In the genomic region with DNA sequence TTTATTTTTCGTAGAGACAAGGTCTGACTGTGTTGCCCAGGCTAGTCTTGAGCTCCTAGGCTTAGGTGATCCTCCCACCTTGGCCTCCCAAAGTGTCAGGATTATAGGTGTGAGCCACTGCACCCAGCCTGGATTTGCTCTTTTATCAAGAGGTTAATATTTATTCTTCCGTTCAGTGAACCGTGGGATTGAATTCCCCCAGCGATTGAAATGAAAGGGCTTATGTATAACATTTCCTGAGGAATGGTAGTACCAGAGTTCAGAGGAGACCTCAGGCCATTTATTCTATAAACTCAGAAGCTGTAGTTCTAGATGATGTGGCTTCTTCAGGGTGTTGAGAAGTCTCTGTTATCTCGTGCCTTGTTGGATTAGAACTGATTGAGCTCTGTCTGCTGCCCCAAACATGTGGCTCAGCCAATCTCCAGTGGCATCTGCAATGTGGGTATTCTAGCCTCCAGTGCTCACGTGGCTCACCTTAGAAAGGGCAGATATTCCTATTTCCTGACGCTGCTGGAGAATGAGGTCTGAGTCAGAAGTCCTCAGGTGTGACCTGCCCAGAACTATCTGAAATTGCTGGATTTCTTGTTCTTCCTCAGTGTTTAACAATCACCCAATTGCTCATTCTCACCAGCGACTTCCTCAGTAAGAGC, we compare ENCODE assay signal across 15 cellular contexts. TPM values are rescaled to one million over a fixed set of nuclear protein-coding genes. Genes with fewer than 3 reads are reported as not detected.
DNase-seq lines count a peak whose midpoint lies in the region; ATAC-seq and TF ChIP-seq lines count a peak whose summit lies in the region.
"Had no signal": no experiment of that assay in that cellular context is flagged by ENCODE, and none has a peak within 500 bp of the region (broad histone marks: within the 10 kb centered on the region; RNA-seq: fewer than 3 reads in every experiment).

No MANE protein-coding gene starts in this region.

- H2AFZ ChIP-seq in hepatocyte: no peak overlapping the region

- TF ChIP-seq CTCF in hepatocyte (IDR thresholded peaks at IDR 0.05; ENCODE audit: poor library complexity): no peak
- TF ChIP-seq CTCF in stomach (IDR thresholded peaks at IDR 0.05): no peak
- no peak for TF ChIP-seq CTCF in suprapubic skin (IDR thresholded peaks at IDR 0.05)

- in situ Hi-C loops in G401 (cut with HindIII; ENCODE audit: low sequenced_read_pairs): no loop called here

- H3K4me1 Mint-ChIP-seq in activated T-cell treated with anti-CD3 and anti-CD28 coated beads, Interleukin-2, amount 50 U/mL, for 24 hours (ENCODE audit: low read depth): peaks cover 89% of the 10 kb centered on the region
- peaks cover 91% of the 10 kb centered on the region for H3K4me1 Mint-ChIP-seq in activated T-cell treated with anti-CD3 and anti-CD28 coated beads, Interleukin-2, amount 50 U/mL, for 4 hours (ENCODE audit: low read depth)
- peaks cover 59% of the 10 kb centered on the region for H3K4me1 Mint-ChIP-seq in activated naive CD8-positive, alpha-beta T cell treated with anti-CD3 and anti-CD28 coated beads, Interleukin-2, amount 10 ng/mL, durations not matched to agents 7 days and 5 days

- H3K9me3 Mint-ChIP-seq in activated T-cell treated with anti-CD3 and anti-CD28 coated beads, Interleukin-2, amount 50 U/mL, for 24 hours: no peaks in the 10 kb centered on the region
- no peaks in the 10 kb centered on the region for H3K9me3 Mint-ChIP-seq in activated T-cell treated with anti-CD3 and anti-CD28 coated beads, Interleukin-2, amount 50 U/mL, for 4 hours
- no peaks in the 10 kb centered on the region for H3K9me3 Mint-ChIP-seq in activated naive CD8-positive, alpha-beta T cell treated with anti-CD3 and anti-CD28 coated beads, Interleukin-2, amount 10 ng/mL, durations not matched to agents 7 days and 5 days

- H3K79me2 ChIP-seq in hepatocyte: peaks cover 85% of the 10 kb centered on the region

- H3K4me3 ChIP-seq in hepatocyte (no peak overlapping the region), stomach (no peak overlapping the region), suprapubic skin (no peak overlapping the region)
- H3K4me3 ChIP-seq: left lung, smooth muscle cell had no signal

- DNase-seq in activated T-cell treated with anti-CD3 and anti-CD28 coated beads, Interleukin-2, amount 50 U/mL, for 24 hours: no peak
- no peak for DNase-seq in activated T-cell treated with anti-CD3 and anti-CD28 coated beads, Interleukin-2, amount 50 U/mL, for 4 hours
- DNase-seq in activated naive CD8-positive, alpha-beta T cell treated with anti-CD3 and anti-CD28 coated beads, Interleukin-2, amount 10 ng/mL, durations not matched to agents 7 days and 5 days: no peak
- DNase-seq in hepatocyte (ENCODE audit: low spot score) (no peak), stomach (no peak), suprapubic skin (ENCODE audit: low spot score in 2 of 2) (no peak), G401 (ENCODE audit: low spot score) (no peak)
- DNase-seq: activated CD4-positive, alpha-beta T cell treated with anti-CD3 and anti-CD28 coated beads, Interleukin-2, amount 50 U/mL, for 1 hour; dermis blood vessel endothelial cell; left lung had no signal

- no peaks in the 10 kb centered on the region for H3K9me2 ChIP-seq in hepatocyte (replicated peaks; ENCODE audit: insufficient read depth)

- intact Hi-C loops in stomach (cut with DNase I; ENCODE audit: low total_unique reads): no loop called here

- no peaks in the 10 kb centered on the region for H4K20me1 ChIP-seq in hepatocyte (ENCODE audit: insufficient read depth, poor library complexity, severe bottlenecking)

- H3K27ac Mint-ChIP-seq in activated T-cell treated with anti-CD3 and anti-CD28 coated beads, Interleukin-2, amount 50 U/mL, for 24 hours: peak overlapping the region; percentile 71
- peak overlapping the region; percentile 42 for H3K27ac Mint-ChIP-seq in activated naive CD8-positive, alpha-beta T cell treated with anti-CD3 and anti-CD28 coated beads, Interleukin-2, amount 10 ng/mL, durations not matched to agents 7 days and 5 days

- no peak overlapping the region for H3K4me2 ChIP-seq in hepatocyte
- H3K4me2 ChIP-seq: smooth muscle cell had no signal

- peaks cover 55% of the 10 kb centered on the region for H3K36me3 Mint-ChIP-seq in activated T-cell treated with anti-CD3 and anti-CD28 coated beads, Interleukin-2, amount 50 U/mL, for 24 hours (ENCODE audit: low read depth)
- peaks cover 4% of the 10 kb centered on the region for H3K36me3 Mint-ChIP-seq in activated T-cell treated with anti-CD3 and anti-CD28 coated beads, Interleukin-2, amount 50 U/mL, for 4 hours (ENCODE audit: insufficient read depth)
- H3K36me3 Mint-ChIP-seq in activated naive CD8-positive, alpha-beta T cell treated with anti-CD3 and anti-CD28 coated beads, Interleukin-2, amount 10 ng/mL, durations not matched to agents 7 days and 5 days: peaks cover 24% of the 10 kb centered on the region

- no peaks in the 10 kb centered on the region for H3K36me3 ChIP-seq in hepatocyte (replicated peaks; ENCODE audit: insufficient read depth, low read depth)
- H3K36me3 ChIP-seq in stomach: peaks cover 4 to 17% (median 12%) of the 10 kb centered on the region in 4 donors
- peaks cover 6% of the 10 kb centered on the region for H3K36me3 ChIP-seq in suprapubic skin

- H3K4me1 ChIP-seq in hepatocyte (ENCODE audit: insufficient read depth) (peaks cover 28% of the 10 kb centered on the region), stomach (peaks cover 63 to 99% (median 82%) of the 10 kb centered on the region in 4 donors), suprapubic skin (peaks cover 28% of the 10 kb centered on the region)

- 69% methylated on average over 8 of the region's 8 CpGs for WGBS in hepatocyte (ENCODE audit: low lambda C conversion rate, missing lambda C conversion rate)
- WGBS in stomach, 5 donors: 30 to 62% (median 47%) methylated on average over 6 to 8 of the region's 8 CpGs
- 78% methylated on average over 8 of the region's 8 CpGs for WGBS in suprapubic skin

- H3K27ac ChIP-seq in hepatocyte (peak overlapping the region; percentile 42), stomach (peak overlapping the region; percentile 72 to 86 (median 85)), suprapubic skin (no peak overlapping the region)
- H3K27ac ChIP-seq: left lung had no signal

- no peaks in the 10 kb centered on the region for H3K27me3 Mint-ChIP-seq in activated T-cell treated with anti-CD3 and anti-CD28 coated beads, Interleukin-2, amount 50 U/mL, for 24 hours
- H3K27me3 Mint-ChIP-seq in activated T-cell treated with anti-CD3 and anti-CD28 coated beads, Interleukin-2, amount 50 U/mL, for 4 hours (ENCODE audit: low read depth): no peaks in the 10 kb centered on the region
- H3K27me3 Mint-ChIP-seq in activated naive CD8-positive, alpha-beta T cell treated with anti-CD3 and anti-CD28 coated beads, Interleukin-2, amount 10 ng/mL, durations not matched to agents 7 days and 5 days: no peaks in the 10 kb centered on the region

- POLR2A ChIA-PET in activated naive CD8-positive, alpha-beta T cell treated with anti-CD3 and anti-CD28 coated beads, Interleukin-2, amount 10 ng/mL, durations not matched to agents 7 days and 5 days (lab: Charles Lee): interaction anchor here (0.6 to 1.0 kb wide), 2 partner anchors 18 to 23 kb away, joined by 3 to 4 read pairs; a partner anchor contains a TSS

- no peaks in the 10 kb centered on the region for H3K9me3 ChIP-seq in hepatocyte (ENCODE audit: low read depth)
- no peaks in the 10 kb centered on the region for H3K9me3 ChIP-seq in stomach
- no peaks in the 10 kb centered on the region for H3K9me3 ChIP-seq in suprapubic skin
- H3K9me3 ChIP-seq: left lung had no signal

- no peak for ATAC-seq in activated T-cell treated with anti-CD3 and anti-CD28 coated beads, Interleukin-2, amount 50 U/mL, for 4 hours
- ATAC-seq in activated naive CD8-positive, alpha-beta T cell treated with anti-CD3 and anti-CD28 coated beads, Interleukin-2, amount 10 ng/mL, durations not matched to agents 7 days and 5 days (ENCODE audit: low read depth): no peak
- no peak for ATAC-seq in GM19397 (IDR thresholded peaks at IDR 0.05; ENCODE audit: unreplicated experiment)
- ATAC-seq: left lung had no signal

- no peak for TF ChIP-seq EP300 in stomach (IDR thresholded peaks at IDR 0.05)
- TF ChIP-seq EP300 in suprapubic skin (IDR thresholded peaks at IDR 0.05): no peak

- no peak for TF ChIP-seq POLR2A in stomach (IDR thresholded peaks at IDR 0.05)
- TF ChIP-seq POLR2A in suprapubic skin (IDR thresholded peaks at IDR 0.05): no peak

- no peak overlapping the region for H3K4me3 Mint-ChIP-seq in activated T-cell treated with anti-CD3 and anti-CD28 coated beads, Interleukin-2, amount 50 U/mL, for 24 hours
- no peak overlapping the region for H3K4me3 Mint-ChIP-seq in activated T-cell treated with anti-CD3 and anti-CD28 coated beads, Interleukin-2, amount 50 U/mL, for 4 hours
- no peak overlapping the region for H3K4me3 Mint-ChIP-seq in activated naive CD8-positive, alpha-beta T cell treated with anti-CD3 and anti-CD28 coated beads, Interleukin-2, amount 10 ng/mL, durations not matched to agents 7 days and 5 days

- H3K27me3 ChIP-seq in hepatocyte (no peaks in the 10 kb centered on the region), stomach (no peaks in the 10 kb centered on the region), suprapubic skin (no peaks in the 10 kb centered on the region)
- H3K27me3 ChIP-seq: left lung had no signal

RNA-seq across cellular contexts. Expression of a gene that starts 22.5 kb away (rescaled TPM):
- 10 to 100 TPM; 79.9 to 85.3 (median 83.1) TPM for total RNA-seq in activated T-cell treated with anti-CD3 and anti-CD28 coated beads, Interleukin-2, amount 50 U/mL, for 4 hours
- 10 to 100 TPM; 84.5 to 86.9 TPM for total RNA-seq in activated naive CD8-positive, alpha-beta T cell treated with anti-CD3 and anti-CD28 coated beads, Interleukin-2, amount 10 ng/mL, durations not matched to agents 7 days and 5 days
- total RNA-seq in hepatocyte (57.7 and 68.8 TPM in 2 replicates), stomach (100 to 1,000 TPM in 1 of 5 donors, 10 to 100 TPM in 3, 1 to 10 TPM in 1; 6.4 to 175 (median 59.8) TPM), suprapubic skin (10 to 100 TPM; 43.6 to 64.3 (median 52.7) TPM)
- polyA plus RNA-seq in hepatocyte (108 TPM in 2 replicates), stomach (100 to 1,000 TPM in 2 of 3 donors, 10 to 100 TPM in 1; 51.6 to 109 (median 106) TPM)
- total RNA-seq in G401 (2014; rRNA removed; shearing (Covaris generic)): 94.3 and 99.9 TPM in 2 replicates

RNA-seq across cellular contexts. Expression of a gene that starts 24.2 kb away (rescaled TPM):
- total RNA-seq in activated T-cell treated with anti-CD3 and anti-CD28 coated beads, Interleukin-2, amount 50 U/mL, for 4 hours: 10 to 100 TPM; 29.6 to 45.2 (median 41.5) TPM
- 10 to 100 TPM; 64.5 to 64.6 TPM for total RNA-seq in activated naive CD8-positive, alpha-beta T cell treated with anti-CD3 and anti-CD28 coated beads, Interleukin-2, amount 10 ng/mL, durations not matched to agents 7 days and 5 days
- total RNA-seq in hepatocyte (42.7 and 47.6 TPM in 2 replicates), stomach (100 to 1,000 TPM in 1 of 5 donors, 10 to 100 TPM in 4; 22.8 to 109 (median 47.7) TPM), suprapubic skin (10 to 100 TPM; 52.7 to 72.3 (median 61.6) TPM)
- polyA plus RNA-seq in hepatocyte (47.5 and 49.5 TPM in 2 replicates), stomach (100 to 1,000 TPM in 1 of 3 donors, 10 to 100 TPM in 2; 67.7 to 126 (median 90.7) TPM)
- total RNA-seq in G401 (2014; rRNA removed; shearing (Covaris generic)): 166 and 212 TPM in 2 replicates

RNA-seq across cellular contexts. Expression of a gene that starts 39.9 kb away (rescaled TPM):
- 10 to 100 TPM; 33.2 to 41.6 (median 39.7) TPM for total RNA-seq in activated T-cell treated with anti-CD3 and anti-CD28 coated beads, Interleukin-2, amount 50 U/mL, for 4 hours
- total RNA-seq in activated naive CD8-positive, alpha-beta T cell treated with anti-CD3 and anti-CD28 coated beads, Interleukin-2, amount 10 ng/mL, durations not matched to agents 7 days and 5 days: 10 to 100 TPM; 36.3 to 42.1 TPM
- total RNA-seq in hepatocyte (19.7 and 22.0 TPM in 2 replicates), stomach (10 to 100 TPM in 3 of 5 donors, 1 to 10 TPM in 2; 2.9 to 36.5 (median 18.8) TPM), suprapubic skin (10 to 100 TPM; 14.7 to 30.0 (median 21.3) TPM)
- polyA plus RNA-seq in hepatocyte (29.3 and 33.3 TPM in 2 replicates), stomach (10 to 100 TPM in 2 of 3 donors, 1 to 10 TPM in 1; 9.5 to 13.8 (median 10.6) TPM)
- 12.4 and 17.2 TPM in 2 replicates for total RNA-seq in G401 (2014; rRNA removed; shearing (Covaris generic))

RNA-seq across cellular contexts. Expression of a gene that starts 57.5 kb away (rescaled TPM):
- total RNA-seq in activated T-cell treated with anti-CD3 and anti-CD28 coated beads, Interleukin-2, amount 50 U/mL, for 4 hours: under 1 TPM in 2 of 3 donors, not detected in 1; 0.05 to 0.10 TPM
- under 1 TPM; 0.08 to 0.17 TPM for total RNA-seq in activated naive CD8-positive, alpha-beta T cell treated with anti-CD3 and anti-CD28 coated beads, Interleukin-2, amount 10 ng/mL, durations not matched to agents 7 days and 5 days
- 0.12 and 0.20 TPM in 2 replicates for total RNA-seq in hepatocyte
- polyA plus RNA-seq in hepatocyte: 0.15 TPM in 1 of 2 replicates, not detected in the other
- total RNA-seq in stomach: under 1 TPM in 2 of 5 donors, not detected in 3; 0.37 to 0.43 TPM
- polyA plus RNA-seq in stomach: not detected
- 1 to 10 TPM in 1 of 4 donors, under 1 TPM in 3; 0.15 to 1.2 (median 0.33) TPM for total RNA-seq in suprapubic skin
- 0.17 TPM in 1 of 2 replicates, not detected in the other for total RNA-seq in G401 (2014; rRNA removed; shearing (Covaris generic))
- total RNA-seq: A172, dermis blood vessel endothelial cell, M059J, NCI-H460 had no signal
- polyA plus RNA-seq: smooth muscle cell had no signal
